Comparison of ENCODE assay signal across 10 cellular contexts in genomic region chr10:69572159-69573055, GRCh38. TPM values are rescaled to one million over a fixed set of nuclear protein-coding genes. Genes with fewer than 3 reads are reported as not detected.
DNase-seq lines count a peak whose midpoint lies in the region; ATAC-seq and TF ChIP-seq lines count a peak whose summit lies in the region.
"Had no signal": no experiment of that assay in that cellular context is flagged by ENCODE, and none has a peak within 500 bp of the region (broad histone marks: within the 10 kb centered on the region; RNA-seq: fewer than 3 reads in every experiment).

No MANE protein-coding gene starts in this region.

- H3K36me3 Mint-ChIP-seq in Calu3 (ENCODE audit: insufficient read depth, unreplicated experiment) (no peaks in the 10 kb centered on the region), progenitor cell of endocrine pancreas (ENCODE audit: insufficient read depth) (no peaks in the 10 kb centered on the region)
- peaks cover 9% of the 10 kb centered on the region for H3K36me3 Mint-ChIP-seq in effector memory CD8-positive, alpha-beta T cell (ENCODE audit: insufficient read depth)

- H3K4me3 ChIP-seq in prostate gland (peak overlapping the region in 1 of 2 donors; percentile 17), sigmoid colon (peak overlapping the region in 2 of 4 donors; percentile 23 to 30)

- H3K4me1 ChIP-seq in prostate gland (replicated peaks) (no peaks in the 10 kb centered on the region), sigmoid colon (peaks cover 0 to 29% (median 18%) of the 10 kb centered on the region in 4 donors)

- H3K27ac ChIP-seq in prostate gland (no peak overlapping the region), sigmoid colon (no peak overlapping the region)

- H3K9me3 Mint-ChIP-seq in Calu3 (ENCODE audit: low read depth, unreplicated experiment) (no peaks in the 10 kb centered on the region), progenitor cell of endocrine pancreas (ENCODE audit: low read depth) (no peaks in the 10 kb centered on the region)
- no peaks in the 10 kb centered on the region for H3K9me3 Mint-ChIP-seq in effector memory CD8-positive, alpha-beta T cell

- 1% methylated on average over 70 of the region's 85 CpGs for WGBS in prostate gland
- WGBS in sigmoid colon, 2 donors = 2 to 12% methylated on average over 85 of the region's 85 CpGs

- no peaks in the 10 kb centered on the region for H3K36me3 ChIP-seq in prostate gland
- no peaks in the 10 kb centered on the region for H3K36me3 ChIP-seq in sigmoid colon

- H3K4me1 Mint-ChIP-seq in Calu3 (ENCODE audit: low read depth, unreplicated experiment) = peaks cover 18% of the 10 kb centered on the region
- H3K4me1 Mint-ChIP-seq in effector memory CD8-positive, alpha-beta T cell (ENCODE audit: low read depth in 2 of 2) = peaks cover 22 to 28% of the 10 kb centered on the region in 2 donors
- peaks cover 23% of the 10 kb centered on the region for H3K4me1 Mint-ChIP-seq in progenitor cell of endocrine pancreas (ENCODE audit: low read depth)

- DNase-seq in Calu3 (no peak), NOMO-1 treated with DMSO at 0.1 percent for 48 hours (lab: John Stamatoyannopoulos, UW; ENCODE audit: unreplicated experiment) (peak; percentile 33), progenitor cell of endocrine pancreas (ENCODE audit: low spot score, unreplicated experiment) (no peak), prostate gland (ENCODE audit: low spot score) (no peak), sigmoid colon (no peak), GM03348 (ENCODE audit: low spot score) (no peak), A172 (ENCODE audit: low spot score) (no peak)
- DNase-seq in effector memory CD8-positive, alpha-beta T cell = no peak
- DNase-seq: erythroblast had no signal

- peak; percentile 57 for ATAC-seq in effector memory CD8-positive, alpha-beta T cell (replicated peaks)

- CTCF ChIA-PET in Calu3 (lab: Charles Lee) = interaction anchor here (0.5 to 0.7 kb wide), 2 partner anchors 199 to 1065 kb away, joined by 3 read pairs; no protein-coding TSS in a partner anchor

- no peak overlapping the region for H3K27ac Mint-ChIP-seq in Calu3 (ENCODE audit: unreplicated experiment)
- no peak overlapping the region for H3K27ac Mint-ChIP-seq in effector memory CD8-positive, alpha-beta T cell
- no peak overlapping the region for H3K27ac Mint-ChIP-seq in progenitor cell of endocrine pancreas

- TF ChIP-seq POLR2A in prostate gland (IDR thresholded peaks at IDR 0.05) = no peak
- no peak for TF ChIP-seq POLR2A in sigmoid colon (IDR thresholded peaks at IDR 0.05)

- BruUV-seq in Calu3 (replicated peaks; lab: Mats Ljungman, UMichigan) = no TSS peak

- H3K27me3 ChIP-seq in prostate gland (replicated peaks; ENCODE audit: insufficient read depth) (peaks cover 64% of the 10 kb centered on the region), sigmoid colon (peaks cover 52 to 100% (median 92%) of the 10 kb centered on the region in 3 donors)

- TF ChIP-seq CTCF in Calu3 (IDR thresholded peaks at IDR 0.05; ENCODE audit: unreplicated experiment) = no peak
- no peak for TF ChIP-seq CTCF in progenitor cell of endocrine pancreas (IDR thresholded peaks at IDR 0.05; ENCODE audit: unreplicated experiment)
- no peak for TF ChIP-seq CTCF in prostate gland (IDR thresholded peaks at IDR 0.05)
- TF ChIP-seq CTCF in sigmoid colon (IDR thresholded peaks at IDR 0.05) = no peak

- H3K4me3 Mint-ChIP-seq in Calu3 (ENCODE audit: low read depth, unreplicated experiment) = peak overlapping the region; percentile 14
- peak overlapping the region; percentile 85 to 86 for H3K4me3 Mint-ChIP-seq in effector memory CD8-positive, alpha-beta T cell
- H3K4me3 Mint-ChIP-seq in progenitor cell of endocrine pancreas (ENCODE audit: low read depth) = peak overlapping the region; percentile 54

- H3K27me3 Mint-ChIP-seq in Calu3 (ENCODE audit: unreplicated experiment) = peaks cover 93% of the 10 kb centered on the region
- H3K27me3 Mint-ChIP-seq in effector memory CD8-positive, alpha-beta T cell = peaks cover 75 to 98% of the 10 kb centered on the region in 2 donors
- peaks cover 94% of the 10 kb centered on the region for H3K27me3 Mint-ChIP-seq in progenitor cell of endocrine pancreas

- H3K9me3 ChIP-seq in prostate gland = no peaks in the 10 kb centered on the region
- H3K9me3 ChIP-seq in sigmoid colon = no peaks in the 10 kb centered on the region

- no peak for TF ChIP-seq EP300 in sigmoid colon (IDR thresholded peaks at IDR 0.05)

- intact Hi-C loops in Calu3 (cut with micrococcal nuclease; ENCODE audit: unreplicated experiment) (no loop called here), prostate gland (cut with DNase I) (no loop called here), sigmoid colon (cut with DNase I) (no loop called here)

RNA-seq across cellular contexts. Expression of gene NEUROG3, which starts 0.8 kb away (rescaled TPM):
- total RNA-seq in Calu3 (2022) = not detected in 2 replicates
- 7.2 and 7.3 TPM in 2 replicates for total RNA-seq in progenitor cell of endocrine pancreas
- total RNA-seq in prostate gland = not detected
- total RNA-seq in sigmoid colon = not detected
- 1 to 10 TPM; 1.2 to 1.4 (median 1.3) TPM for polyA plus RNA-seq in sigmoid colon
- total RNA-seq in A172 (2014; rRNA removed; shearing (Covaris generic)) = not detected in 2 replicates
- total RNA-seq: T-helper 2 cell treated with Interferon-gamma antibody and Interleukin-4, amounts not matched to agents 100 ng/mL and 5 ng/mL, for 36 hours had no signal

RNA-seq across cellular contexts. Expression of gene FAM241B, which starts 57.6 kb away (rescaled TPM):
- total RNA-seq in Calu3 (2022) = 22.9 and 25.2 TPM in 2 replicates
- 42.4 and 44.2 TPM in 2 replicates for total RNA-seq in progenitor cell of endocrine pancreas
- total RNA-seq in prostate gland = 10 to 100 TPM in 1 of 2 donors, 1 to 10 TPM in 1; 6.8 to 13.4 TPM
- 1 to 10 TPM; 3.0 to 6.3 (median 3.5) TPM for total RNA-seq in sigmoid colon
- 1 to 10 TPM; 2.5 to 6.9 (median 4.2) TPM for polyA plus RNA-seq in sigmoid colon
- 7.4 and 10.8 TPM in 2 replicates for total RNA-seq in A172 (2014; rRNA removed; shearing (Covaris generic))

Comparison
In these comparisons a context has a peak if more than half of its experiments do, and no peak if none do; other contexts are left out.
1. H3K4me3 Mint-ChIP-seq: peak in every context shown above with its lines; median percentile 86 in effector memory CD8-positive, alpha-beta T cell; 54 in progenitor cell of endocrine pancreas; 14 in Calu3.